Comparison of ENCODE assay signal across 1 cellular context in the genomic region with DNA sequence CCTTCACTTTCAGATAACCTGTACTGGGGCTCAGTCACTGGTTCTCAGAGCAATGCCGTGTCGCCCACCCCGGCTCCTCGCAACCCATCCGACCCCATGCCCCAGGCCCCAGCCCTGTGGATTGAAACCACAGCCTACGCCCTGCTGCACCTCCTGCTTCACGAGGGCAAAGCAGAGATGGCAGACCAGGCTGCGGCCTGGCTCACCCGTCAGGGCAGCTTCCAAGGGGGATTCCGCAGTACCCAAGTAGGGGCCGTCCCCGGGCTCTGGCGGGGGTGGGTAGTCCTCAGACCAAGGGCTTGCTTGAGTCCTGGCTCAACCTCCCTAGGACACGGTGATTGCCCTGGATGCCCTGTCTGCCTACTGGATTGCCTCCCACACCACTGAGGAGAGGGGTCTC. TPM values are rescaled to one million over a fixed set of nuclear protein-coding genes. Genes with fewer than 3 reads are reported as not detected.
"Had no signal": no experiment of that assay in that cellular context is flagged by ENCODE, and none has a peak within 500 bp of the region (broad histone marks: within the 10 kb centered on the region; RNA-seq: fewer than 3 reads in every experiment).

No MANE protein-coding gene starts in this region.

RNA-seq across cellular contexts. Expression of a gene that starts 8.7 kb away (rescaled TPM):
- total RNA-seq: G401 had no signal
